ENCODE assay signal across 11 cellular contexts in genomic region chr1:60960846-60961542, GRCh38.
DNase-seq lines count a peak whose midpoint lies in the region; ATAC-seq lines count a peak whose summit lies in the region.
"Had no signal": no experiment of that assay in that cellular context is flagged by ENCODE, and none has a peak within 500 bp of the region (broad histone marks: within the 10 kb centered on the region; RNA-seq: fewer than 3 reads in every experiment).

No MANE protein-coding gene starts in this region.

- H3K27ac ChIP-seq in HUES6 (ENCODE audit: low read depth, low read length) = no peak overlapping the region

- no peak overlapping the region for H3K27ac Mint-ChIP-seq in activated naive CD8-positive, alpha-beta T cell treated with anti-CD3 and anti-CD28 coated beads, Interleukin-2, amount 50 U/mL, for 24 hours
- H3K27ac Mint-ChIP-seq: activated naive CD4-positive, alpha-beta T cell treated with anti-CD3 and anti-CD28 coated beads, Interleukin-2, amount 50 U/mL, for 72 hours had no signal

- H3K4me3 ChIP-seq in HUES6 (ENCODE audit: low read depth, low read length) = no peak overlapping the region

- H3K9me3 Mint-ChIP-seq in activated naive CD8-positive, alpha-beta T cell treated with anti-CD3 and anti-CD28 coated beads, Interleukin-2, amount 50 U/mL, for 24 hours = peaks cover 13% of the 10 kb centered on the region

- H3K36me3 Mint-ChIP-seq in activated naive CD8-positive, alpha-beta T cell treated with anti-CD3 and anti-CD28 coated beads, Interleukin-2, amount 50 U/mL, for 24 hours (ENCODE audit: low read depth) = peaks cover 4% of the 10 kb centered on the region

- H3K36me3 ChIP-seq in HUES6 (ENCODE audit: control insufficient read depth, insufficient read depth, low read length) = no peaks in the 10 kb centered on the region

- H3K27me3 ChIP-seq in HUES6 (ENCODE audit: control insufficient read depth, insufficient read depth, low read length) = no peaks in the 10 kb centered on the region

- H3K4me3 Mint-ChIP-seq in activated naive CD8-positive, alpha-beta T cell treated with anti-CD3 and anti-CD28 coated beads, Interleukin-2, amount 50 U/mL, for 24 hours = no peak overlapping the region

- H3K4me1 Mint-ChIP-seq in activated naive CD8-positive, alpha-beta T cell treated with anti-CD3 and anti-CD28 coated beads, Interleukin-2, amount 50 U/mL, for 24 hours = no peaks in the 10 kb centered on the region

- no peaks in the 10 kb centered on the region; the same call in 1 of the 2 replicates for H3K4me1 ChIP-seq in HUES6 (ENCODE audit: control insufficient read depth, insufficient read depth, low read length)

- peaks cover 7% of the 10 kb centered on the region for H3K27me3 Mint-ChIP-seq in activated naive CD8-positive, alpha-beta T cell treated with anti-CD3 and anti-CD28 coated beads, Interleukin-2, amount 50 U/mL, for 24 hours

- peak overlapping the region; percentile 23 for H3K9ac ChIP-seq in HUES6 (ENCODE audit: low read length)

- peak; percentile 20 for ATAC-seq in activated naive CD8-positive, alpha-beta T cell treated with anti-CD3 and anti-CD28 coated beads, Interleukin-2, amount 50 U/mL, for 24 hours
- ATAC-seq in HG03457 (IDR thresholded peaks at IDR 0.05; ENCODE audit: unreplicated experiment) = no peak
- ATAC-seq in HG02588 (IDR thresholded peaks at IDR 0.05; ENCODE audit: unreplicated experiment) = no peak
- ATAC-seq: activated naive CD4-positive, alpha-beta T cell treated with anti-CD3 and anti-CD28 coated beads, Interleukin-2, amount 50 U/mL, for 72 hours; Right ventricle myocardium inferior had no signal

- H3K9me3 ChIP-seq in HUES6 (ENCODE audit: control insufficient read depth, insufficient read depth, low read depth, low read length) = peaks cover 31% of the 10 kb centered on the region

- peak; percentile 46 for DNase-seq in A172 (ENCODE audit: low spot score)
- DNase-seq in activated naive CD8-positive, alpha-beta T cell treated with anti-CD3 and anti-CD28 coated beads, Interleukin-2, amount 50 U/mL, for 24 hours = no peak
- peak; percentile 78 for DNase-seq in kidney tubule cell (ENCODE audit: low spot score)
- DNase-seq in GF-D8 (lab: John Stamatoyannopoulos, UW) = no peak
- no peak for DNase-seq in putamen (ENCODE audit: low spot score)
- DNase-seq: DMS53 had no signal

Comparison
In these comparisons a context has a peak if more than half of its experiments do, and no peak if none do; other contexts are left out.
1. DNase-seq: peak in A172 (single experiment) and kidney tubule cell (single experiment); none in activated naive CD8-positive, alpha-beta T cell treated with anti-CD3 and anti-CD28 coated beads, Interleukin-2, amount 50 U/mL, for 24 hours (single experiment), GF-D8 (single experiment) and putamen (single experiment).